Comparison of ENCODE assay signal across 26 cellular contexts in genomic region chr7:22895491-22895890, GRCh38.
"Had no signal": no experiment of that assay in that cellular context is flagged by ENCODE, and none has a peak within 500 bp of the region (broad histone marks: within the 10 kb centered on the region; RNA-seq: fewer than 3 reads in every experiment).

No MANE protein-coding gene starts in this region.

- H3K27ac Mint-ChIP-seq: activated B cell treated with CpG ODN at 0.5 μM for 24 hours; activated CD4-positive, alpha-beta T cell treated with anti-CD3 and anti-CD28 coated beads for 36 hours; activated naive CD8-positive, alpha-beta T cell treated with anti-CD3 and anti-CD28 coated beads, Interleukin-2, amount 50 U/mL, for 24 hours; activated T-cell treated with anti-CD3 and anti-CD28 coated beads, Interleukin-2, amount 50 U/mL, for 24 hours; naive thymus-derived CD4-positive, alpha-beta T cell; progenitor cell of endocrine pancreas; stimulated activated memory B cell treated with anti-CD40 and anti-IgM and Interleukin-4, amounts not matched to agents 10 μg/mL and 1 μg/mL and 100 μg/mL, for 72 hours had no signal

- H3K9me3 ChIP-seq: gastrocnemius medialis, left ventricle myocardium inferior, sigmoid colon, transverse colon had no signal

- H3K9me3 Mint-ChIP-seq: activated B cell treated with CpG ODN at 0.5 μM for 24 hours; activated naive CD8-positive, alpha-beta T cell treated with anti-CD3 and anti-CD28 coated beads, Interleukin-2, amount 50 U/mL, for 24 hours; activated T-cell treated with anti-CD3 and anti-CD28 coated beads, Interleukin-2, amount 50 U/mL, for 24 hours; stimulated activated memory B cell treated with anti-CD40 and anti-IgM and Interleukin-4, amounts not matched to agents 10 μg/mL and 1 μg/mL and 100 μg/mL, for 72 hours had no signal

- H3K36me3 ChIP-seq: brain microvascular endothelial cell, gastrocnemius medialis, left ventricle myocardium inferior, sigmoid colon, transverse colon had no signal

- H3K4me3 ChIP-seq: gastrocnemius medialis, left ventricle myocardium inferior, sigmoid colon, smooth muscle cell, transverse colon had no signal

- H3K27me3 Mint-ChIP-seq: progenitor cell of endocrine pancreas had no signal

- H3K4me2 ChIP-seq: smooth muscle cell had no signal

- H3K36me3 Mint-ChIP-seq: naive thymus-derived CD4-positive, alpha-beta T cell; stimulated activated memory B cell treated with anti-CD40 and anti-IgM and Interleukin-4, amounts not matched to agents 10 μg/mL and 1 μg/mL and 100 μg/mL, for 72 hours had no signal

- DNase-seq: activated B cell treated with CpG ODN at 0.5 μM for 24 hours; activated CD4-positive, alpha-beta T cell treated with anti-CD3 and anti-CD28 coated beads for 36 hours; activated CD4-positive, alpha-beta T cell treated with anti-CD3 and anti-CD28 coated beads, Interleukin-2, amount 50 U/mL, for 4 hours; activated CD8-positive, alpha-beta memory T cell treated with anti-CD3 and anti-CD28 coated beads for 24 hours; activated CD8-positive, alpha-beta memory T cell treated with anti-CD3 and anti-CD28 coated beads, Interleukin-2, amount 50 U/mL, for 4 hours; activated effector memory CD4-positive, alpha-beta T cell treated with Interleukin-2 at 50 U/mL for 16 hours; activated naive CD4-positive, alpha-beta T cell treated with anti-CD3 and anti-CD28 coated beads, Interleukin-2, amount 50 U/mL, for 16 hours; activated naive CD8-positive, alpha-beta T cell treated with anti-CD3 and anti-CD28 coated beads, Interleukin-2, amount 50 U/mL, for 24 hours; activated T-cell treated with anti-CD3 and anti-CD28 coated beads, Interleukin-2, amount 50 U/mL, for 24 hours; anterior cingulate cortex; brain microvascular endothelial cell; caudate nucleus; effector memory CD4-positive, alpha-beta T cell; gastrocnemius medialis; hippocampal formation; left ventricle myocardium inferior; naive thymus-derived CD4-positive, alpha-beta T cell; retina; sigmoid colon; stimulated activated CD4-positive, alpha-beta T cell treated with anti-CD3 and anti-CD28 coated beads, Interleukin-15, amount 100 ng/mL, for 24 hours; T1000; transverse colon had no signal

- H3K4me3 Mint-ChIP-seq: activated B cell treated with CpG ODN at 0.5 μM for 24 hours; activated CD4-positive, alpha-beta T cell treated with anti-CD3 and anti-CD28 coated beads for 36 hours; activated naive CD8-positive, alpha-beta T cell treated with anti-CD3 and anti-CD28 coated beads, Interleukin-2, amount 50 U/mL, for 24 hours; activated T-cell treated with anti-CD3 and anti-CD28 coated beads, Interleukin-2, amount 50 U/mL, for 24 hours; naive thymus-derived CD4-positive, alpha-beta T cell; neural crest cell; stimulated activated memory B cell treated with anti-CD40 and anti-IgM and Interleukin-4, amounts not matched to agents 10 μg/mL and 1 μg/mL and 100 μg/mL, for 72 hours had no signal

- H3K4me1 Mint-ChIP-seq: activated B cell treated with CpG ODN at 0.5 μM for 24 hours; activated naive CD8-positive, alpha-beta T cell treated with anti-CD3 and anti-CD28 coated beads, Interleukin-2, amount 50 U/mL, for 24 hours; stimulated activated memory B cell treated with anti-CD40 and anti-IgM and Interleukin-4, amounts not matched to agents 10 μg/mL and 1 μg/mL and 100 μg/mL, for 72 hours had no signal

- H3K27me3 ChIP-seq: brain microvascular endothelial cell, gastrocnemius medialis, sigmoid colon, transverse colon had no signal

- H3K4me1 ChIP-seq: left ventricle myocardium inferior, sigmoid colon, transverse colon had no signal

- ATAC-seq: activated CD4-positive, alpha-beta T cell treated with anti-CD3 and anti-CD28 coated beads for 36 hours; activated naive CD8-positive, alpha-beta T cell treated with anti-CD3 and anti-CD28 coated beads, Interleukin-2, amount 50 U/mL, for 24 hours; gastrocnemius medialis; naive thymus-derived CD4-positive, alpha-beta T cell; stimulated activated memory B cell treated with anti-CD40 and anti-IgM and Interleukin-4, amounts not matched to agents 10 μg/mL and 1 μg/mL and 100 μg/mL, for 72 hours had no signal

- H3K27ac ChIP-seq: brain microvascular endothelial cell, gastrocnemius medialis, left ventricle myocardium inferior, sigmoid colon, transverse colon had no signal
